ENCODE assay signal across 14 cellular contexts in the genomic region with DNA sequence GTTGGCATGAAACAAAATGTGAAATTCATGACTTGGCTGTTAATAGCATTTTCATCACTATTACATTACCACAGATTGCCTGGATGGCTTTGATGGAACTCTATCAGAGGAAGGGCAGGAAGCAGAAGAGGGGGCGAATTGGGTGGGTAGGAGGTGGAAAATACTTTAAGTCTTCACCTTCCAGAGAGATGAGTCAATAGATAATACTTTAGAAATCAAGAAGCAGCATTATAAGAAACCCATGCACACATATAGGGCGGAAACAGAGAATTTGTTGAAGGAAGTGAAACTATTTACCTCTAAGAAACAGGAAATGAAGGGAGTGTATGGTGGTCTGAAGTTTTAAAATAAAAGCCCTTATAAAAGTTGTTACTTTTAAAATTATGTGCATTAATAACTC.
DNase-seq lines count a peak whose midpoint lies in the region; ATAC-seq, FAIRE-seq and TF ChIP-seq lines count a peak whose summit lies in the region.
"Had no signal": no experiment of that assay in that cellular context is flagged by ENCODE, and none has a peak within 500 bp of the region (broad histone marks: within the 10 kb centered on the region; RNA-seq: fewer than 3 reads in every experiment).

No MANE protein-coding gene starts in this region.

- H3K27ac ChIP-seq in BLaER1, result no peak overlapping the region
- H3K27ac ChIP-seq in neural progenitor cell, result no peak overlapping the region
- H3K27ac ChIP-seq: heart right ventricle, psoas muscle, tibial nerve had no signal

- peak; percentile 68 for ATAC-seq in GM19328 (IDR thresholded peaks at IDR 0.05; ENCODE audit: unreplicated experiment)
- peak; percentile 62 for ATAC-seq in HG03139 (IDR thresholded peaks at IDR 0.05; ENCODE audit: unreplicated experiment)
- peak; percentile 74 for ATAC-seq in activated CD8-positive, alpha-beta T cell treated with anti-CD3 and anti-CD28 coated beads for 36 hours
- ATAC-seq in HG02610 (IDR thresholded peaks at IDR 0.05; ENCODE audit: unreplicated experiment), result no peak
- ATAC-seq: GM23338, heart right ventricle, psoas muscle had no signal

- H3K27me3 ChIP-seq in BLaER1 (no peaks in the 10 kb centered on the region), neural progenitor cell (no peaks in the 10 kb centered on the region)
- H3K27me3 ChIP-seq: heart right ventricle, tibial nerve had no signal

- CTCF ChIA-PET in activated CD8-positive, alpha-beta T cell treated with anti-CD3 and anti-CD28 coated beads for 36 hours (lab: Charles Lee), result interaction anchor here (1.0 to 1.3 kb wide), 2 partner anchors 10 to 210 kb away, joined by 3 read pairs; no protein-coding TSS in a partner anchor

- TF ChIP-seq CTCF in activated CD8-positive, alpha-beta T cell treated with anti-CD3 and anti-CD28 coated beads for 36 hours (IDR thresholded peaks at IDR 0.05), result no peak
- no peak for TF ChIP-seq CTCF in neural progenitor cell (IDR thresholded peaks at IDR 0.05)

- peak overlapping the region; percentile 74 for H3K27ac Mint-ChIP-seq in activated CD8-positive, alpha-beta T cell treated with anti-CD3 and anti-CD28 coated beads for 36 hours
- no peak overlapping the region for H3K27ac Mint-ChIP-seq in neural progenitor cell

- no peaks in the 10 kb centered on the region for H3F3A ChIP-seq in neural progenitor cell (ENCODE audit: low read depth)

- FAIRE-seq in frontal cortex (lab: Jason Lieb, UNC), result no peak

- H3K4me2 ChIP-seq in BLaER1, result peak overlapping the region; percentile 11; the same call in 1 of the 2 replicates
- no peak overlapping the region for H3K4me2 ChIP-seq in neural progenitor cell
- H3K4me2 ChIP-seq: GM23338 had no signal

- H3K9ac ChIP-seq in BLaER1 (no peak overlapping the region), neural progenitor cell (no peak overlapping the region)

- H3K36me3 ChIP-seq in BLaER1 (no peaks in the 10 kb centered on the region), neural progenitor cell (no peaks in the 10 kb centered on the region)
- H3K36me3 ChIP-seq: heart right ventricle, tibial nerve had no signal

- POLR2A ChIA-PET in activated CD8-positive, alpha-beta T cell treated with anti-CD3 and anti-CD28 coated beads for 36 hours (lab: Charles Lee), result no interaction called here

- H3K9me3 ChIP-seq in BLaER1 (no peaks in the 10 kb centered on the region), neural progenitor cell (ENCODE audit: low read depth) (no peaks in the 10 kb centered on the region)
- H3K9me3 ChIP-seq: heart right ventricle, psoas muscle, tibial nerve had no signal

- no peak overlapping the region for H3K4me3 Mint-ChIP-seq in activated CD8-positive, alpha-beta T cell treated with anti-CD3 and anti-CD28 coated beads for 36 hours
- H3K4me3 Mint-ChIP-seq in neural progenitor cell, result no peak overlapping the region
- H3K4me3 Mint-ChIP-seq: GM23338 had no signal

- H2AFZ ChIP-seq in neural progenitor cell (replicated peaks), result no peak overlapping the region
- H2AFZ ChIP-seq: GM23338 had no signal

- H3K9me3 Mint-ChIP-seq in activated CD8-positive, alpha-beta T cell treated with anti-CD3 and anti-CD28 coated beads for 36 hours, result peaks cover 2% of the 10 kb centered on the region
- no peaks in the 10 kb centered on the region for H3K9me3 Mint-ChIP-seq in neural progenitor cell
- H3K9me3 Mint-ChIP-seq: GM23338 had no signal

- no peaks in the 10 kb centered on the region for H3K79me2 ChIP-seq in neural progenitor cell (ENCODE audit: low read depth)

- H3K4me3 ChIP-seq in BLaER1 (no peak overlapping the region), neural progenitor cell (no peak overlapping the region)
- H3K4me3 ChIP-seq: GM23338, heart right ventricle, psoas muscle, tibial nerve had no signal

- peak; percentile 15 for DNase-seq in activated CD8-positive, alpha-beta T cell treated with anti-CD3 and anti-CD28 coated beads for 36 hours
- DNase-seq in frontal cortex (ENCODE audit: low spot score in 2 of 2), result no peak
- DNase-seq in neural progenitor cell (ENCODE audit: low spot score), result no peak
- DNase-seq in HuH-7.5 (ENCODE audit: low spot score), result no peak
- DNase-seq: heart right ventricle, mammary epithelial cell, OCI-M1, psoas muscle had no signal

- no peaks in the 10 kb centered on the region for H4K20me1 ChIP-seq in BLaER1
- no peaks in the 10 kb centered on the region for H4K20me1 ChIP-seq in neural progenitor cell (ENCODE audit: low read depth)

- H3K27me3 Mint-ChIP-seq in activated CD8-positive, alpha-beta T cell treated with anti-CD3 and anti-CD28 coated beads for 36 hours, result no peaks in the 10 kb centered on the region
- H3K27me3 Mint-ChIP-seq in neural progenitor cell (ENCODE audit: insufficient read depth, low read depth), result peaks cover 3% of the 10 kb centered on the region

- H3K36me3 Mint-ChIP-seq in activated CD8-positive, alpha-beta T cell treated with anti-CD3 and anti-CD28 coated beads for 36 hours (ENCODE audit: low read depth), result no peaks in the 10 kb centered on the region
- peaks cover 14% of the 10 kb centered on the region for H3K36me3 Mint-ChIP-seq in neural progenitor cell

- H3K4me1 ChIP-seq in BLaER1, result peaks cover 15% of the 10 kb centered on the region
- no peaks in the 10 kb centered on the region for H3K4me1 ChIP-seq in neural progenitor cell
- H3K4me1 ChIP-seq: psoas muscle, tibial nerve had no signal

- intact Hi-C loops in activated CD8-positive, alpha-beta T cell treated with anti-CD3 and anti-CD28 coated beads for 36 hours (cut with micrococcal nuclease), result no loop called here

- peaks cover 45% of the 10 kb centered on the region for H3K4me1 Mint-ChIP-seq in activated CD8-positive, alpha-beta T cell treated with anti-CD3 and anti-CD28 coated beads for 36 hours (ENCODE audit: low read depth)
- H3K4me1 Mint-ChIP-seq in neural progenitor cell, result no peaks in the 10 kb centered on the region
- H3K4me1 Mint-ChIP-seq: GM23338 had no signal
